Comparison of ENCODE assay signal across 8 cellular contexts in the genomic region with DNA sequence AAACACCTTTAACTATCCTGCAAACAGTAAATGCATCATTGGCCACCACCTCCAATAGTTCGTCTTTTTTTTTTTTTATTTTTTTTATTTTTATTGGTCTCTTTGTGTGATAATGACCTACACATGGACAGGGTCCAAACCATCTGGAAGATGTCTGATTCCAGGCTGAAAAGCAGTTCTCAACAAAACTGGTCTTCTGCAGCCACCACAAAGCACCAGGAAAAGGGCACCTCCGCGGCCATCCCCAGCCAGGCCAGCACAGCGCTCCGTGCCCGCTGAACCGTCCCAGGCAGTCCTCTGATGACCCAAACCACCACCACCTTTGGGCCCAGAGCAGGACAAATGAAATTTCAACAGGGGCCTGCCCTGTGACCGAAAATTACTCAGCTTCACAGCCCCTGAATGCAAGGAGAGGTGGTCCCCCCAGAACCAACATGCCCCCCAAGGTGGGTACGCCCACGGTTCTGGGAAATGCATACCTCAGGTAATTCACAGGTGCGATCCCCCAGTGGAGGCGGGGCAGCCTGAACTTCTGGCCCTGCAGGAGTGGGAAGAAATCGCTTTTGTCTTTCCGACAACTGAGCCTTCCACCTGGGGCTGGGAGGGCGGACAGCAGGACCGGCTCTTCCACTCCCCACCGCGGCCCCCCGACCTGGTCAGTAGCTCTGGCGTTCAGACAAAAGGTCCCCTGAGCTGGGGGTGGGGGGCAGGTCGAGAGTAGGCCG. TPM values are rescaled to one million over a fixed set of nuclear protein-coding genes. Genes with fewer than 3 reads are reported as not detected.
DNase-seq lines count a peak whose midpoint lies in the region; ATAC-seq and TF ChIP-seq lines count a peak whose summit lies in the region.

No MANE protein-coding gene starts in this region.

- ATAC-seq in GM19395 (IDR thresholded peaks at IDR 0.05; ENCODE audit: unreplicated experiment) (no peak), GM19455 (IDR thresholded peaks at IDR 0.05; ENCODE audit: unreplicated experiment) (no peak), HG02588 (IDR thresholded peaks at IDR 0.05; ENCODE audit: unreplicated experiment) (no peak)

- peaks cover 15 to 24% (median 21%) of the 10 kb centered on the region in 4 donors for H3K4me1 ChIP-seq in esophagus muscularis mucosa

- peaks cover 11% of the 10 kb centered on the region for H3K36me3 Mint-ChIP-seq in progenitor cell of endocrine pancreas (ENCODE audit: insufficient read depth)

- peaks cover 11% of the 10 kb centered on the region for H3K27me3 Mint-ChIP-seq in progenitor cell of endocrine pancreas

- H3K4me1 Mint-ChIP-seq in progenitor cell of endocrine pancreas (ENCODE audit: low read depth) = peaks cover 17% of the 10 kb centered on the region

- TF ChIP-seq CTCF in WI38 (IDR thresholded peaks at IDR 0.05; ENCODE audit: low read depth, low read length) (no peak), esophagus muscularis mucosa (IDR thresholded peaks at IDR 0.05) (no peak), progenitor cell of endocrine pancreas (IDR thresholded peaks at IDR 0.05; ENCODE audit: unreplicated experiment) (no peak)

- WGBS in esophagus muscularis mucosa = 10% methylated on average over 15 of the region's 22 CpGs

- H3K4me3 ChIP-seq in WI38 (ENCODE audit: low read depth, low read length) (peak overlapping the region; percentile 87), esophagus muscularis mucosa (peak overlapping the region; percentile 60 to 74 (median 70))

- no peak for TF ChIP-seq EP300 in esophagus muscularis mucosa (IDR thresholded peaks at IDR 0.05)

- no peaks in the 10 kb centered on the region for H3K9me3 ChIP-seq in esophagus muscularis mucosa

- peak overlapping the region; percentile 96 for H3K4me3 Mint-ChIP-seq in progenitor cell of endocrine pancreas (ENCODE audit: low read depth)

- intact Hi-C loops in esophagus muscularis mucosa (cut with DNase I) = loop anchor here (5.0 kb wide), 1 partner anchor 208 kb away; no protein-coding TSS in a partner anchor

- no peaks in the 10 kb centered on the region for H3K36me3 ChIP-seq in esophagus muscularis mucosa

- DNase-seq in activated gamma-delta T cell treated with Interleukin-2 at 50 U/mL for 16 hours (peak; percentile 29), activated gamma-delta T cell (lab: John Stamatoyannopoulos, UW) (no peak), esophagus muscularis mucosa (ENCODE audit: extremely low spot score) (no peak), progenitor cell of endocrine pancreas (ENCODE audit: low spot score, unreplicated experiment) (peak; percentile 42)

- H3K27ac Mint-ChIP-seq in progenitor cell of endocrine pancreas = peak overlapping the region; percentile 96

- no peaks in the 10 kb centered on the region for H3K9me3 Mint-ChIP-seq in progenitor cell of endocrine pancreas (ENCODE audit: low read depth)

- peak overlapping the region in 3 of 4 donors; percentile 63 to 75 (median 70) for H3K27ac ChIP-seq in esophagus muscularis mucosa (replicated peaks in 1 of 4)

- H3K27me3 ChIP-seq in esophagus muscularis mucosa = peaks cover 0 to 46% (median 4%) of the 10 kb centered on the region in 4 donors

- TF ChIP-seq POLR2A in esophagus muscularis mucosa (IDR thresholded peaks at IDR 0.05; ENCODE audit: low read depth) = no peak

RNA-seq across cellular contexts. Expression of gene ARL4C, which starts 1.6 kb away (rescaled TPM):
- total RNA-seq in esophagus muscularis mucosa (10 to 100 TPM in 1 of 4 donors, 1 to 10 TPM in 3; 3.6 to 16.4 (median 5.4) TPM), progenitor cell of endocrine pancreas (39.9 and 41.8 TPM in 2 replicates)

Comparison
In these comparisons a context has a peak if more than half of its experiments do, and no peak if none do; other contexts are left out.
1. DNase-seq: peak in activated gamma-delta T cell treated with Interleukin-2 at 50 U/mL for 16 hours (single experiment) and progenitor cell of endocrine pancreas (single experiment); none in activated gamma-delta T cell (single experiment) and esophagus muscularis mucosa (single experiment).